8 cellular contexts compared by ENCODE assay signal in the genomic region with DNA sequence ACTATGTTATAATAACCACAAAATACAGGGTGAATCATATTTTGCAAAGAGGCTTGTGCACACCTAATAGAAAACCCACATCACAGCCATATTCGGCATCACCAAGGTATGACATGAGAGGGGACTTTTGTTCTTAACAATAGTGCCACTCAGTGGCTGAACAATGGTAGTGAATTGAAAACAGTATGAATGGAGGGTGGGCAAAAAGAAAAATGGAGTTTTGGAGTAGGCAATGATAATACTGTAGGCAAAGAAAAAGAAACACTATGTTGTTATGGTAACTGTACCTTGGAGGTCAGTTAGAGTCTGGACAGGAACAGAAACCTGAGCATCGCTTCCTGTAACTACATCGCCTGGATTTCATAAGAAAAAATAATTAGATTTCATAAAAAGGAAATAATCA.
DNase-seq lines count a peak whose midpoint lies in the region; ATAC-seq and TF ChIP-seq lines count a peak whose summit lies in the region.

No MANE protein-coding gene starts in this region.

- H3K4me3 ChIP-seq in PC-3 (ENCODE audit: low read length) (no peak overlapping the region), gastrocnemius medialis (no peak overlapping the region)

- peaks cover 3% of the 10 kb centered on the region for H3K36me3 Mint-ChIP-seq in activated naive CD8-positive, alpha-beta T cell treated with anti-CD3 and anti-CD28 coated beads, Interleukin-2, amount 50 U/mL, for 24 hours (ENCODE audit: low read depth)

- TF ChIP-seq POLR2A in gastrocnemius medialis (IDR thresholded peaks at IDR 0.05): no peak

- in situ Hi-C loops in gastrocnemius medialis (cut with MboI; ENCODE audit: low sequenced_read_pairs in 4 of 4): loop anchor here in 1 of 4 donors (10.0 kb wide), 1 partner anchor 639 kb away; no protein-coding TSS in a partner anchor

- no peaks in the 10 kb centered on the region for H3K9me3 Mint-ChIP-seq in activated naive CD8-positive, alpha-beta T cell treated with anti-CD3 and anti-CD28 coated beads, Interleukin-2, amount 50 U/mL, for 24 hours

- no peaks in the 10 kb centered on the region for H3K27me3 ChIP-seq in PC-3 (ENCODE audit: low read length)
- H3K27me3 ChIP-seq in gastrocnemius medialis: no peaks in the 10 kb centered on the region

- peaks cover 26% of the 10 kb centered on the region for H3K4me1 Mint-ChIP-seq in activated naive CD8-positive, alpha-beta T cell treated with anti-CD3 and anti-CD28 coated beads, Interleukin-2, amount 50 U/mL, for 24 hours

- ATAC-seq in GM21515 (IDR thresholded peaks at IDR 0.05; ENCODE audit: unreplicated experiment) (peak; percentile 80), PC-3 (peak; percentile 99), left ventricle myocardium superior (peak; percentile 77), gastrocnemius medialis (peak; percentile 91 to 95)
- ATAC-seq in activated naive CD8-positive, alpha-beta T cell treated with anti-CD3 and anti-CD28 coated beads, Interleukin-2, amount 50 U/mL, for 24 hours: peak; percentile 94

- H2AFZ ChIP-seq in PC-3 (ENCODE audit: low read length): no peak overlapping the region

- intact Hi-C loops in PC-3 (cut with micrococcal nuclease): loop anchor here (1.0 to 5.0 kb wide), 7 partner anchors 194 to 941 kb away; no protein-coding TSS in a partner anchor
- intact Hi-C loops in left ventricle myocardium superior (cut with micrococcal nuclease): loop anchor here (5.0 to 10.0 kb wide), 2 partner anchors 339 to 631 kb away; no protein-coding TSS in a partner anchor
- intact Hi-C loops in gastrocnemius medialis (cut with DNase I; ENCODE audit: low total_unique reads): loop anchor here (1.0 to 10.0 kb wide), 5 partner anchors 41 to 632 kb away; no protein-coding TSS in a partner anchor

- peak; percentile 31 for DNase-seq in NCI-H2107 treated with DMSO at 0.1 percent for 48 hours (lab: John Stamatoyannopoulos, UW; ENCODE audit: unreplicated experiment)
- no peak for DNase-seq in NCI-H2107 (lab: John Stamatoyannopoulos, UW)
- DNase-seq in HS-27A (ENCODE audit: low read depth): peak; percentile 36
- peak; percentile 97 for DNase-seq in PC-3
- DNase-seq in activated naive CD8-positive, alpha-beta T cell treated with anti-CD3 and anti-CD28 coated beads, Interleukin-2, amount 50 U/mL, for 24 hours: peak; percentile 6
- DNase-seq in left ventricle myocardium superior: no peak
- no peak for DNase-seq in gastrocnemius medialis

- CTCF ChIA-PET in PC-3 (lab: Charles Lee): interaction anchor here (1.0 kb wide), 1 partner anchor 404 kb away, joined by 3 read pairs; no protein-coding TSS in a partner anchor

- H3K9ac ChIP-seq in PC-3 (ENCODE audit: low read length): no peak overlapping the region

- H3K4me1 ChIP-seq in PC-3 (ENCODE audit: insufficient read depth, low read length) (peaks cover 18% of the 10 kb centered on the region), gastrocnemius medialis (peaks cover 35 to 38% of the 10 kb centered on the region in 2 donors)

- no peak overlapping the region for H3K4me2 ChIP-seq in PC-3 (ENCODE audit: low read length)

- H3K79me2 ChIP-seq in PC-3 (ENCODE audit: low read length): no peaks in the 10 kb centered on the region

- BruUV-seq in PC-3 (replicated peaks; lab: Mats Ljungman, UMichigan): no TSS peak

- no peak overlapping the region for H3K4me3 Mint-ChIP-seq in activated naive CD8-positive, alpha-beta T cell treated with anti-CD3 and anti-CD28 coated beads, Interleukin-2, amount 50 U/mL, for 24 hours

- no peaks in the 10 kb centered on the region for H3K36me3 ChIP-seq in PC-3 (ENCODE audit: low read depth, low read length)
- H3K36me3 ChIP-seq in gastrocnemius medialis: no peaks in the 10 kb centered on the region

- POLR2A ChIA-PET in PC-3 (lab: Charles Lee; ENCODE audit: unreplicated experiment): no interaction called here

- no peak overlapping the region for H3K27ac ChIP-seq in PC-3 (ENCODE audit: low read length)
- peak overlapping the region in 2 of 4 donors; percentile 48 to 61 for H3K27ac ChIP-seq in gastrocnemius medialis

- no peaks in the 10 kb centered on the region for H4K20me1 ChIP-seq in PC-3 (ENCODE audit: low read length)

- no peaks in the 10 kb centered on the region for H3F3A ChIP-seq in PC-3 (ENCODE audit: low read length, unreplicated experiment)

- H3K27ac Mint-ChIP-seq in activated naive CD8-positive, alpha-beta T cell treated with anti-CD3 and anti-CD28 coated beads, Interleukin-2, amount 50 U/mL, for 24 hours: peak overlapping the region; percentile 3

- TF ChIP-seq CTCF in PC-3 (conservative IDR thresholded peaks at IDR 0.05; ENCODE audit: low read depth, low read length) (peak; percentile 93), gastrocnemius medialis (IDR thresholded peaks at IDR 0.05 in 4 of 5, conservative IDR thresholded peaks at IDR 0.05 in 1 of 5) (peak; percentile 63 to 80 (median 76))

- H3K27me3 Mint-ChIP-seq in activated naive CD8-positive, alpha-beta T cell treated with anti-CD3 and anti-CD28 coated beads, Interleukin-2, amount 50 U/mL, for 24 hours: no peaks in the 10 kb centered on the region

- no peaks in the 10 kb centered on the region for H3K9me2 ChIP-seq in PC-3 (replicated peaks; ENCODE audit: low read length)

- H3K9me3 ChIP-seq in PC-3 (ENCODE audit: low read length) (no peaks in the 10 kb centered on the region), gastrocnemius medialis (no peaks in the 10 kb centered on the region)

Comparison
In these comparisons a context has a peak if more than half of its experiments do, and no peak if none do; other contexts are left out.
1. DNase-seq: peak in NCI-H2107 treated with DMSO at 0.1 percent for 48 hours (single experiment), HS-27A (single experiment), PC-3 (single experiment) and activated naive CD8-positive, alpha-beta T cell treated with anti-CD3 and anti-CD28 coated beads, Interleukin-2, amount 50 U/mL, for 24 hours (single experiment); none in NCI-H2107 (single experiment), left ventricle myocardium superior (single experiment) and gastrocnemius medialis (0 of 2).
2. Peak in every context shown above with its lines, with median percentiles within 50 percentile points of each other: ATAC-seq.